In genomic region chr16:4784444-4784987, GRCh38 we compare ENCODE assay signal across 19 cellular contexts. TPM values are rescaled to one million over a fixed set of nuclear protein-coding genes. Genes with fewer than 3 reads are reported as not detected.
"Had no signal": no experiment of that assay in that cellular context is flagged by ENCODE, and none has a peak within 500 bp of the region (broad histone marks: within the 10 kb centered on the region; RNA-seq: fewer than 3 reads in every experiment).

No MANE protein-coding gene starts in this region.

RNA-seq across cellular contexts. Expression of gene SEPTIN12, which starts 3.6 kb away (rescaled TPM):
- total RNA-seq: kidney epithelial cell, left ventricle myocardium inferior, lower leg skin, lung, mononuclear cell, omental fat pad, progenitor cell of endocrine pancreas, pulmonary artery endothelial cell, renal cortical epithelial cell, right atrium auricular region, right lobe of liver, skeletal muscle tissue, smooth muscle cell, temporal lobe, tibial nerve, ureter, uterus had no signal

RNA-seq across cellular contexts. Expression of gene SMIM22, which starts 10.7 kb away (rescaled TPM):
- total RNA-seq: kidney epithelial cell, left ventricle myocardium inferior, mesothelial cell of epicardium, mononuclear cell, natural killer cell, omental fat pad, progenitor cell of endocrine pancreas, pulmonary artery endothelial cell, renal cortical epithelial cell, right atrium auricular region, skeletal muscle tissue, smooth muscle cell, temporal lobe, tibial nerve had no signal

RNA-seq across cellular contexts. Expression of gene DNAAF8, which starts 50.2 kb away (rescaled TPM):
- total RNA-seq: mononuclear cell, smooth muscle cell had no signal
